Comparison of ENCODE assay signal across 21 cellular contexts in genomic region chr7:52876402-52876801, GRCh38.
DNase-seq lines count a peak whose midpoint lies in the region; ATAC-seq and TF ChIP-seq lines count a peak whose summit lies in the region.
"Had no signal": no experiment of that assay in that cellular context is flagged by ENCODE, and none has a peak within 500 bp of the region (broad histone marks: within the 10 kb centered on the region; RNA-seq: fewer than 3 reads in every experiment).

No MANE protein-coding gene starts in this region.

- no peak for TF ChIP-seq CTCF in GM23338 (conservative IDR thresholded peaks at IDR 0.05; ENCODE audit: low read depth in 2 of 2)

- H3K4me3 Mint-ChIP-seq in GM23338: no peak overlapping the region
- H3K4me3 Mint-ChIP-seq: CD4-positive, CD25-positive, alpha-beta regulatory T cell; CD8-positive, alpha-beta memory T cell; IgD-negative memory B cell had no signal

- intact Hi-C loops in sciatic nerve (cut with DNase I): no loop called here

- no peak overlapping the region for H3K27ac ChIP-seq in GM23338 (ENCODE audit: low read depth)
- H3K27ac ChIP-seq: GM23248 had no signal

- H3K4me1 Mint-ChIP-seq in GM23338: no peaks in the 10 kb centered on the region
- H3K4me1 Mint-ChIP-seq: CD4-positive, CD25-positive, alpha-beta regulatory T cell; CD8-positive, alpha-beta memory T cell; IgD-negative memory B cell had no signal

- H3F3A ChIP-seq in GM23338 (replicated peaks; ENCODE audit: low read depth): no peaks in the 10 kb centered on the region

- H3K4me3 ChIP-seq in GM23338: no peak overlapping the region
- H3K4me3 ChIP-seq: GM12878, GM23248 had no signal

- no peak overlapping the region for H3K27ac Mint-ChIP-seq in GM23338
- H3K27ac Mint-ChIP-seq: CD4-positive, CD25-positive, alpha-beta regulatory T cell; CD8-positive, alpha-beta memory T cell; IgD-negative memory B cell had no signal

- H3K27me3 Mint-ChIP-seq in GM23338 (ENCODE audit: insufficient read depth, low read depth, poor library complexity): peaks cover 2% of the 10 kb centered on the region
- H3K27me3 Mint-ChIP-seq: CD4-positive, CD25-positive, alpha-beta regulatory T cell; CD8-positive, alpha-beta memory T cell; IgD-negative memory B cell had no signal

- H4K20me1 ChIP-seq in GM23338 (replicated peaks; ENCODE audit: insufficient read depth): no peaks in the 10 kb centered on the region

- DNase-seq in GM23338 (ENCODE audit: low spot score): no peak
- peak; percentile 38 for DNase-seq in LHCN-M2 (ENCODE audit: low read depth)
- DNase-seq in astrocyte of the hippocampus (ENCODE audit: low read depth, low spot score): peak; percentile 9
- no peak for DNase-seq in sciatic nerve (ENCODE audit: low spot score)
- DNase-seq in stimulated activated CD4-positive, alpha-beta T cell treated with anti-CD3 and anti-CD28 coated beads, Interleukin-15, amount 100 ng/mL, for 24 hours: no peak
- no peak for DNase-seq in SHP77 treated with DMSO at 0.1 percent for 48 hours (lab: John Stamatoyannopoulos, UW)
- DNase-seq: ACHN; BE2C; C1 segment of cervical spinal cord; CD4-positive, CD25-positive, alpha-beta regulatory T cell; CD8-positive, alpha-beta memory T cell; COR-L47; DMS 273 treated with DMSO at 0.1 percent for 48 hours; DMS53; DND-41; EL; GM23248; H7 had no signal

- peaks cover 6% of the 10 kb centered on the region; the same call in 1 of the 3 replicates for H3K36me3 Mint-ChIP-seq in GM23338 (ENCODE audit: low read depth)
- H3K36me3 Mint-ChIP-seq: CD4-positive, CD25-positive, alpha-beta regulatory T cell; CD8-positive, alpha-beta memory T cell; IgD-negative memory B cell had no signal

- H3K4me2 ChIP-seq in GM23338: no peak overlapping the region

- ATAC-seq in GM23338 (no peak), sciatic nerve (peak; percentile 57), GM21447 (IDR thresholded peaks at IDR 0.05; ENCODE audit: unreplicated experiment) (no peak)
- ATAC-seq: GM12878 had no signal

- no peaks in the 10 kb centered on the region for H3K79me2 ChIP-seq in GM23338 (replicated peaks; ENCODE audit: insufficient read depth)

- no peaks in the 10 kb centered on the region for H3K36me3 ChIP-seq in GM23338 (ENCODE audit: insufficient read depth)
- H3K36me3 ChIP-seq: BE2C had no signal

- H3K27me3 ChIP-seq in GM23338 (ENCODE audit: insufficient read depth): no peaks in the 10 kb centered on the region
- H3K27me3 ChIP-seq: BE2C had no signal

- 0 out of 2 replicates have a peak overlapping the region, but pooled peaks have one; percentile 32 for H2AFZ ChIP-seq in GM23338
- H2AFZ ChIP-seq: GM23248 had no signal

- H3K4me1 ChIP-seq in GM23338 (ENCODE audit: insufficient read depth): no peaks in the 10 kb centered on the region
- H3K4me1 ChIP-seq: BE2C had no signal

- peaks cover 20% of the 10 kb centered on the region for H3K9me2 ChIP-seq in GM23338 (ENCODE audit: insufficient read depth)

- H3K9me3 Mint-ChIP-seq in GM23338: peaks cover 7% of the 10 kb centered on the region; the same call in 1 of the 3 replicates

TF ChIP-seq in GM23338, 12 proteins besides CTCF, POLR2A, EP300 and RAD21:
- TF ChIP-seq NANOG (IDR thresholded peaks at IDR 0.05; ENCODE audit: borderline replicate concordance): no peak
- TF ChIP-seq, protein P1, sequence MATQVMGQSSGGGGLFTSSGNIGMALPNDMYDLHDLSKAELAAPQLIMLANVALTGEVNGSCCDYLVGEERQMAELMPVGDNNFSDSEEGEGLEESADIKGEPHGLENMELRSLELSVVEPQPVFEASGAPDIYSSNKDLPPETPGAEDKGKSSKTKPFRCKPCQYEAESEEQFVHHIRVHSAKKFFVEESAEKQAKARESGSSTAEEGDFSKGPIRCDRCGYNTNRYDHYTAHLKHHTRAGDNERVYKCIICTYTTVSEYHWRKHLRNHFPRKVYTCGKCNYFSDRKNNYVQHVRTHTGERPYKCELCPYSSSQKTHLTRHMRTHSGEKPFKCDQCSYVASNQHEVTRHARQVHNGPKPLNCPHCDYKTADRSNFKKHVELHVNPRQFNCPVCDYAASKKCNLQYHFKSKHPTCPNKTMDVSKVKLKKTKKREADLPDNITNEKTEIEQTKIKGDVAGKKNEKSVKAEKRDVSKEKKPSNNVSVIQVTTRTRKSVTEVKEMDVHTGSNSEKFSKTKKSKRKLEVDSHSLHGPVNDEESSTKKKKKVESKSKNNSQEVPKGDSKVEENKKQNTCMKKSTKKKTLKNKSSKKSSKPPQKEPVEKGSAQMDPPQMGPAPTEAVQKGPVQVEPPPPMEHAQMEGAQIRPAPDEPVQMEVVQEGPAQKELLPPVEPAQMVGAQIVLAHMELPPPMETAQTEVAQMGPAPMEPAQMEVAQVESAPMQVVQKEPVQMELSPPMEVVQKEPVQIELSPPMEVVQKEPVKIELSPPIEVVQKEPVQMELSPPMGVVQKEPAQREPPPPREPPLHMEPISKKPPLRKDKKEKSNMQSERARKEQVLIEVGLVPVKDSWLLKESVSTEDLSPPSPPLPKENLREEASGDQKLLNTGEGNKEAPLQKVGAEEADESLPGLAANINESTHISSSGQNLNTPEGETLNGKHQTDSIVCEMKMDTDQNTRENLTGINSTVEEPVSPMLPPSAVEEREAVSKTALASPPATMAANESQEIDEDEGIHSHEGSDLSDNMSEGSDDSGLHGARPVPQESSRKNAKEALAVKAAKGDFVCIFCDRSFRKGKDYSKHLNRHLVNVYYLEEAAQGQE (IDR thresholded peaks at IDR 0.05; ENCODE audit: unreplicated experiment): no peak

Comparison
In these comparisons a context has a peak if more than half of its experiments do, and no peak if none do; other contexts are left out.
1. DNase-seq: peak in LHCN-M2 (single experiment) and astrocyte of the hippocampus (single experiment); none in GM23338 (single experiment), sciatic nerve (single experiment), stimulated activated CD4-positive, alpha-beta T cell treated with anti-CD3 and anti-CD28 coated beads, Interleukin-15, amount 100 ng/mL, for 24 hours (single experiment) and SHP77 treated with DMSO at 0.1 percent for 48 hours (single experiment).